27 cellular contexts compared by ENCODE assay signal in genomic region chr13:41935501-41935900, GRCh38.
"Had no signal": no experiment of that assay in that cellular context is flagged by ENCODE, and none has a peak within 500 bp of the region (broad histone marks: within the 10 kb centered on the region; RNA-seq: fewer than 3 reads in every experiment).

No MANE protein-coding gene starts in this region.

- ATAC-seq: activated CD4-positive, CD25-positive, alpha-beta regulatory T cell treated with anti-CD3 and anti-CD28 coated beads, Interleukin-2, amount 50 U/mL, for 24 hours; activated T-cell treated with anti-CD3 and anti-CD28 coated beads, Interleukin-2, amount 50 U/mL, for 72 hours; esophagus mucosa; T-helper 17 cell had no signal

- H3K4me3 ChIP-seq: dorsolateral prefrontal cortex had no signal

- DNase-seq: activated B cell treated with CpG ODN at 0.5 μM for 24 hours; activated CD4-positive, alpha-beta T cell treated with anti-CD3 and anti-CD28 coated beads for 48 hours; activated CD4-positive, alpha-beta T cell treated with anti-CD3 and anti-CD28 coated beads, Interleukin-2, amount 50 U/mL, for 1 hour; activated CD4-positive, alpha-beta T cell treated with anti-CD3 and anti-CD28 coated beads, Interleukin-2, amount 50 U/mL, for 48 hours; activated CD8-positive, alpha-beta memory T cell treated with anti-CD3 and anti-CD28 coated beads, Interleukin-2, amount 50 U/mL, for 48 hours; activated gamma-delta T cell treated with Interleukin-2 at 50 U/mL for 16 hours; activated naive CD4-positive, alpha-beta T cell treated with anti-CD3 and anti-CD28 coated beads, Interleukin-2, amount 50 U/mL, for 16 hours; activated naive CD4-positive, alpha-beta T cell treated with Interleukin-2 at 50 U/mL for 16 hours; activated T-cell treated with anti-CD3 and anti-CD28 coated beads for 4 hours; activated T-cell treated with anti-CD3 and anti-CD28 coated beads, Interleukin-2, amount 50 U/mL, for 24 hours; activated T-cell treated with anti-CD3 and anti-CD28 coated beads, Interleukin-2, amount 50 U/mL, for 72 hours; amniotic stem cell; anterior cingulate cortex; brain microvascular endothelial cell; dorsolateral prefrontal cortex; effector memory CD4-positive, alpha-beta T cell; endodermal cell; foreskin fibroblast; head of caudate nucleus; T-helper 1 cell; T-helper 17 cell; T1000; WERI-Rb-1 had no signal

- H3K36me3 ChIP-seq: brain microvascular endothelial cell, WERI-Rb-1 had no signal

- H3K27ac ChIP-seq: brain microvascular endothelial cell, dorsolateral prefrontal cortex, WERI-Rb-1 had no signal

- FAIRE-seq: astrocyte, bronchial epithelial cell had no signal

- H3K27me3 ChIP-seq: brain microvascular endothelial cell, dorsolateral prefrontal cortex had no signal
